In the genomic region with DNA sequence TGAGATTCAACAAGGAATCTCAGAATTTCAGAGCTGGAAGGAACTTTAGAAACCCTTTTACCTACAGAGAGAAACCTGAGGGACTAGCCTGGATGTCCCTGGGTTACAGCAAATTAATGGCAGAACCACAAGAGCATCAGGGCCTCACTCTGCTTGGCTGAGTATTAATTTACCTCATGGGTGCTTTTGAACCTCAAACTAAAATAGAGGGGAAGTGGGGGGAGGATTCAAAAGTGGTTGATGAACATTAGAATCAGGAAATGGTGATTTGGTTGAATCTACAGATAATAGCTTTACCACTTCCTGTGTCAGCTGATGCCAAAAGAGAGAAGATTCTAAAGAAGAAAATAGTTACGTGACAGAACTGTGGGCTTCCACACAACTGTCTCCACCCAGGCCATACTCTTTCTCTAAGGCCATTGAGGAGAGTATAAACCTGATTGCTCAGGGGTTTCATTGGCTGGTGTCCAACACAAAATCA, we compare ENCODE assay signal across 8 cellular contexts. TPM values are rescaled to one million over a fixed set of nuclear protein-coding genes. Genes with fewer than 3 reads are reported as not detected.
DNase-seq lines count a peak whose midpoint lies in the region; ATAC-seq, FAIRE-seq and TF ChIP-seq lines count a peak whose summit lies in the region.

No MANE protein-coding gene starts in this region.

- H3K9me3 Mint-ChIP-seq in stimulated activated naive CD8-positive, alpha-beta T cell treated with anti-CD3 and anti-CD28 coated beads, Interleukin-15, amount 100 ng/mL, for 72 hours, result peaks cover 8 to 17% of the 10 kb centered on the region in 2 donors
- H3K9me3 Mint-ChIP-seq in CD14-positive monocyte, result peaks cover 1 to 6% (median 3%) of the 10 kb centered on the region in 7 donors

- H3K27ac Mint-ChIP-seq in stimulated activated naive CD8-positive, alpha-beta T cell treated with anti-CD3 and anti-CD28 coated beads, Interleukin-15, amount 100 ng/mL, for 72 hours, result peak overlapping the region; percentile 82 to 83
- H3K27ac Mint-ChIP-seq in CD14-positive monocyte, result no peak overlapping the region

- DNase-seq in HepG2 (ENCODE audit: low spot score) (no peak), SW480 (ENCODE audit: low spot score) (peak; percentile 10), HCEC 1CT (no peak), CD14-positive monocyte (ENCODE audit: low spot score) (no peak)
- peak; percentile 47 to 55 for DNase-seq in stimulated activated naive CD8-positive, alpha-beta T cell treated with anti-CD3 and anti-CD28 coated beads, Interleukin-15, amount 100 ng/mL, for 72 hours

- no peaks in the 10 kb centered on the region for H3K27me3 Mint-ChIP-seq in stimulated activated naive CD8-positive, alpha-beta T cell treated with anti-CD3 and anti-CD28 coated beads, Interleukin-15, amount 100 ng/mL, for 72 hours
- H3K27me3 Mint-ChIP-seq in CD14-positive monocyte (ENCODE audit: low read depth in 3 of 3), result peaks cover 27 to 46% (median 35%) of the 10 kb centered on the region in 3 donors

- CTCF ChIA-PET in HepG2 (lab: Yijun Ruan, JAX; ENCODE audit: low intra/inter-chr PET ratio, low total read pairs), result no interaction called here

- BruUV-seq in HepG2 (replicated peaks; lab: Mats Ljungman, UMichigan), result no TSS peak

- no peak for TF ChIP-seq RAD21 in liver (IDR thresholded peaks at IDR 0.05)
- no peak for TF ChIP-seq RAD21 in HepG2 (CRISPR knock-in tag; IDR thresholded peaks at IDR 0.05)

- no peak for TF ChIP-seq CTCF in liver (IDR thresholded peaks at IDR 0.05; ENCODE audit: low read depth, low read length, missing input control)
- no peak for TF ChIP-seq CTCF in HepG2 (CRISPR knock-in tag; IDR thresholded peaks at IDR 0.05)
- no peak for TF ChIP-seq CTCF in gastroesophageal sphincter (IDR thresholded peaks at IDR 0.05)
- TF ChIP-seq CTCF in CD14-positive monocyte (IDR thresholded peaks at IDR 0.05), result no peak

- POLR2A ChIA-PET in HepG2 (lab: Yijun Ruan, JAX), result no interaction called here

- no peak overlapping the region for H3K9ac ChIP-seq in liver (ENCODE audit: low read depth in 1 of 2, low read length in 2 of 2)
- no peak overlapping the region for H3K9ac ChIP-seq in HepG2 (ENCODE audit: insufficient read depth, low read depth, low read length)

- TF ChIP-seq EP300 in HepG2 (IDR thresholded peaks at IDR 0.05; ENCODE audit: low read depth in 2 of 2, low read length in 2 of 2) (no peak), HepG2 (CRISPR knock-in tag; IDR thresholded peaks at IDR 0.05; ENCODE audit: borderline replicate concordance) (no peak), gastroesophageal sphincter (IDR thresholded peaks at IDR 0.05) (no peak)

- TF ChIP-seq POLR2A in HepG2 (IDR thresholded peaks at IDR 0.05; ENCODE audit: insufficient read depth in 1 of 2, low read depth in 2 of 2, low read length in 2 of 2) (no peak), gastroesophageal sphincter (IDR thresholded peaks at IDR 0.05) (no peak)

- no peak overlapping the region for H2AFZ ChIP-seq in HepG2 (ENCODE audit: low read length)

- H3K36me3 ChIP-seq in liver (ENCODE audit: control insufficient read depth in 4 of 4, insufficient read depth in 3 of 4, low read depth in 1 of 4, low read length in 3 of 4) (no peaks in the 10 kb centered on the region), HepG2 (replicated peaks in 1 of 2; ENCODE audit: control insufficient read depth in 1 of 2, insufficient read depth in 2 of 2, low read length in 2 of 2) (no peaks in the 10 kb centered on the region), gastroesophageal sphincter (no peaks in the 10 kb centered on the region)

- H3K4me3 ChIP-seq in liver (ENCODE audit: low read depth in 1 of 3, low read length in 3 of 3) (no peak overlapping the region), HepG2 (replicated peaks in 1 of 3; ENCODE audit: insufficient read depth in 1 of 3, low read depth in 2 of 3, low read length in 3 of 3) (no peak overlapping the region), gastroesophageal sphincter (no peak overlapping the region)

- intact Hi-C loops in HepG2 (cut with micrococcal nuclease; ENCODE audit: unreplicated experiment) (no loop called here), CD14-positive monocyte (cut with micrococcal nuclease) (no loop called here)

- no peaks in the 10 kb centered on the region for H3K9me3 ChIP-seq in liver (ENCODE audit: control insufficient read depth in 4 of 4, low read length in 3 of 4)
- H3K9me3 ChIP-seq in HepG2 (ENCODE audit: low read length), result no peaks in the 10 kb centered on the region
- no peaks in the 10 kb centered on the region for H3K9me3 ChIP-seq in gastroesophageal sphincter

- no peaks in the 10 kb centered on the region for H4K20me1 ChIP-seq in HepG2 (ENCODE audit: insufficient read depth, low read length)

- ATAC-seq in HepG2, result no peak
- peak; percentile 58 for ATAC-seq in HG02981 (IDR thresholded peaks at IDR 0.05; ENCODE audit: unreplicated experiment)
- ATAC-seq in stimulated activated naive CD8-positive, alpha-beta T cell treated with anti-CD3 and anti-CD28 coated beads, Interleukin-15, amount 100 ng/mL, for 72 hours, result peak; percentile 86
- ATAC-seq in gastroesophageal sphincter, result no peak

- in situ Hi-C loops in HepG2 (cut with HindIII; ENCODE audit: extremely low pct_ligation_motif_present, low pct_unique_long_range_greater_than_20kb), result no loop called here

- H3K4me1 ChIP-seq in liver (ENCODE audit: control insufficient read depth in 4 of 4, insufficient read depth in 4 of 4, low read length in 3 of 4) (no peaks in the 10 kb centered on the region), HepG2 (ENCODE audit: insufficient read depth, low read length) (no peaks in the 10 kb centered on the region), gastroesophageal sphincter (no peaks in the 10 kb centered on the region)

- no peak overlapping the region for H3K27ac ChIP-seq in liver (ENCODE audit: low read depth in 1 of 2, low read length in 2 of 2)
- H3K27ac ChIP-seq in HepG2 (ENCODE audit: extremely low read length, insufficient read depth, low read length), result no peak overlapping the region
- no peak overlapping the region for H3K27ac ChIP-seq in gastroesophageal sphincter

- no peak for FAIRE-seq in HepG2 (lab: Jason Lieb, UNC)

- WGBS in liver, result 56% methylated on average over 1 of the region's 1 CpG
- WGBS in HepG2 (ENCODE audit: low lambda C conversion rate), result 19% methylated on average over 1 of the region's 1 CpG
- WGBS in gastroesophageal sphincter (ENCODE audit: low coverage in 1 of 2), 2 donors, result 75 to 78% methylated on average over 1 of the region's 1 CpG

- peaks cover 0 to 4% (median 0%) of the 10 kb centered on the region in 4 donors for H3K27me3 ChIP-seq in liver (ENCODE audit: control insufficient read depth in 4 of 4, insufficient read depth in 4 of 4, low read length in 3 of 4)
- peaks cover 3 to 47% of the 10 kb centered on the region in 2 experiments; a peak in 4 of 5 replicates for H3K27me3 ChIP-seq in HepG2 (ENCODE audit: control insufficient read depth in 1 of 2, insufficient read depth in 2 of 2, low read length in 2 of 2)
- H3K27me3 ChIP-seq in gastroesophageal sphincter, result peaks cover 34% of the 10 kb centered on the region

- peak overlapping the region; percentile 67 to 73 for H3K4me3 Mint-ChIP-seq in stimulated activated naive CD8-positive, alpha-beta T cell treated with anti-CD3 and anti-CD28 coated beads, Interleukin-15, amount 100 ng/mL, for 72 hours
- H3K4me3 Mint-ChIP-seq in CD14-positive monocyte, result no peak overlapping the region

- no peak overlapping the region for H3K4me2 ChIP-seq in HepG2 (ENCODE audit: low read depth, low read length)

- no peaks in the 10 kb centered on the region for H3K79me2 ChIP-seq in HepG2 (ENCODE audit: insufficient read depth, low read length)

- H3K36me3 Mint-ChIP-seq in CD14-positive monocyte, result no peaks in the 10 kb centered on the region

- H3K4me1 Mint-ChIP-seq in stimulated activated naive CD8-positive, alpha-beta T cell treated with anti-CD3 and anti-CD28 coated beads, Interleukin-15, amount 100 ng/mL, for 72 hours, result peaks cover 93% of the 10 kb centered on the region
- H3K4me1 Mint-ChIP-seq in CD14-positive monocyte, result peaks cover 17% of the 10 kb centered on the region

TF ChIP-seq in liver, 16 proteins besides CTCF, POLR2A, EP300 and RAD21 (continues in another document):
- TF ChIP-seq YY1 (IDR thresholded peaks at IDR 0.05), result peak; percentile 23
- no peak for TF ChIP-seq HNF4A (conservative IDR thresholded peaks at IDR 0.05)
- no peak for TF ChIP-seq EGR1 (IDR thresholded peaks at IDR 0.05; ENCODE audit: low read depth in 2 of 2)
- no peak for TF ChIP-seq GABPA (IDR thresholded peaks at IDR 0.05 in 1 of 2, conservative IDR thresholded peaks at IDR 0.05 in 1 of 2)

TF ChIP-seq in HepG2, 621 proteins besides CTCF, POLR2A, EP300 and RAD21 (continues in another document):
- TF ChIP-seq SMAD1 (CRISPR knock-in tag; IDR thresholded peaks at IDR 0.05; ENCODE audit: borderline replicate concordance, low read depth), result no peak

RNA-seq across cellular contexts. Expression of a gene that starts 11.3 kb away (rescaled TPM):
- total RNA-seq in liver (1 to 10 TPM; 2.5 to 7.2 TPM), HepG2 (2016; rRNA removed; fragmentation: Illumina TruSeq; extraction: Trizol) (not detected in 2 replicates), gastroesophageal sphincter (10 to 100 TPM in 1 of 4 donors, 1 to 10 TPM in 2, not detected in 1; 1.1 to 12.1 (median 1.8) TPM)
- polyA plus RNA-seq in liver (10 to 100 TPM; 15.4 to 20.8 TPM), HepG2 (2011; rRNA removed) (0.21 TPM in 1 of 2 replicates, not detected in the other), CD14-positive monocyte (1 to 10 TPM in 1 of 2 donors, under 1 TPM in 1; 0.52 to 1.0 TPM)
- total RNA-seq in HepG2 (2016; cell fraction: cytosol; rRNA removed; fragmentation: Illumina TruSeq; extraction: Trizol; ENCODE audit: low read depth), result not detected in 2 replicates
- total RNA-seq in HepG2 (2016; cell fraction: insoluble cytoplasmic fraction; rRNA removed; fragmentation: Illumina TruSeq; extraction: Trizol), result 0.17 TPM in 1 of 2 replicates, not detected in the other
- total RNA-seq in HepG2 (2016; cell fraction: membrane; rRNA removed; fragmentation: Illumina TruSeq; extraction: Trizol), result not detected in 2 replicates
- not detected in 2 replicates for total RNA-seq in HepG2 (2016; cell fraction: nucleus; rRNA removed; fragmentation: Illumina TruSeq; extraction: Trizol)
- not detected in 2 replicates for polyA plus RNA-seq in HepG2 (2011; cell fraction: cytosol; rRNA removed)
- polyA plus RNA-seq in HepG2 (2011; cell fraction: nucleus; rRNA removed), result not detected in 2 replicates
- polyA plus RNA-seq in HepG2 (2012), result 0.60 TPM in 1 of 2 replicates, not detected in the other
- 0.18 and 0.36 TPM in 2 replicates for polyA plus RNA-seq in HepG2 (2016; cell fraction: cytosol; fragmentation: Illumina TruSeq; extraction: Trizol; ENCODE audit: low read depth)
- not detected in 2 replicates for polyA plus RNA-seq in HepG2 (2016; cell fraction: insoluble cytoplasmic fraction; fragmentation: Illumina TruSeq; extraction: Trizol; ENCODE audit: low read depth)
- 0.28 TPM in 1 of 2 replicates, not detected in the other for polyA plus RNA-seq in HepG2 (2016; cell fraction: membrane; fragmentation: Illumina TruSeq; extraction: Trizol; ENCODE audit: low read depth)
- not detected in 2 replicates for polyA plus RNA-seq in HepG2 (2016; cell fraction: nucleus; fragmentation: Illumina TruSeq; extraction: Trizol; ENCODE audit: insufficient read depth, low read depth)
- not detected in 2 replicates for polyA minus RNA-seq in HepG2 (2011; rRNA and poly(A)+ RNA removed; ENCODE audit: low replicate concordance)
- not detected in 2 replicates for polyA minus RNA-seq in HepG2 (2011; cell fraction: cytosol; rRNA and poly(A)+ RNA removed)
- polyA minus RNA-seq in HepG2 (2011; cell fraction: nucleus; rRNA and poly(A)+ RNA removed), result not detected in 2 replicates

Comparison
In these comparisons a context has a peak if more than half of its experiments do, and no peak if none do; other contexts are left out.
1. ATAC-seq: peak in HG02981 (single experiment) and stimulated activated naive CD8-positive, alpha-beta T cell treated with anti-CD3 and anti-CD28 coated beads, Interleukin-15, amount 100 ng/mL, for 72 hours (single experiment); none in HepG2 (single experiment) and gastroesophageal sphincter (single experiment).
2. DNase-seq: peak in SW480 (single experiment) and stimulated activated naive CD8-positive, alpha-beta T cell treated with anti-CD3 and anti-CD28 coated beads, Interleukin-15, amount 100 ng/mL, for 72 hours (2 of 2); none in HepG2 (single experiment), HCEC 1CT (single experiment) and CD14-positive monocyte (single experiment).
3. H3K27ac Mint-ChIP-seq: peak in stimulated activated naive CD8-positive, alpha-beta T cell treated with anti-CD3 and anti-CD28 coated beads, Interleukin-15, amount 100 ng/mL, for 72 hours (2 of 2); none in CD14-positive monocyte (0 of 7).
4. H3K4me3 Mint-ChIP-seq: peak in stimulated activated naive CD8-positive, alpha-beta T cell treated with anti-CD3 and anti-CD28 coated beads, Interleukin-15, amount 100 ng/mL, for 72 hours (2 of 2); none in CD14-positive monocyte (0 of 2).